Comparison of ENCODE assay signal across 13 cellular contexts in genomic region chr3:142886938-142887337, GRCh38. TPM values are rescaled to one million over a fixed set of nuclear protein-coding genes. Genes with fewer than 3 reads are reported as not detected.
DNase-seq lines count a peak whose midpoint lies in the region; ATAC-seq, FAIRE-seq and TF ChIP-seq lines count a peak whose summit lies in the region.
"Had no signal": no experiment of that assay in that cellular context is flagged by ENCODE, and none has a peak within 500 bp of the region (broad histone marks: within the 10 kb centered on the region; RNA-seq: fewer than 3 reads in every experiment).

No MANE protein-coding gene starts in this region.

- peaks cover 10% of the 10 kb centered on the region for H3K27me3 Mint-ChIP-seq in astrocyte (ENCODE audit: low read depth, unreplicated experiment)
- peaks cover 53% of the 10 kb centered on the region for H3K27me3 Mint-ChIP-seq in activated CD4-positive, alpha-beta T cell treated with anti-CD3 and anti-CD28 coated beads, Interleukin-2, amount 10 ng/mL, durations not matched to agents 24 days and 14 days

- H3K79me2 ChIP-seq in astrocyte (ENCODE audit: insufficient read depth, low read length), result no peaks in the 10 kb centered on the region

- no peak for ATAC-seq in GM19023 (IDR thresholded peaks at IDR 0.05; ENCODE audit: unreplicated experiment)
- ATAC-seq: CD8-positive, alpha-beta T cell; GM12878 had no signal

- H3K36me3 Mint-ChIP-seq in astrocyte (ENCODE audit: low read depth, unreplicated experiment), result no peaks in the 10 kb centered on the region
- no peaks in the 10 kb centered on the region for H3K36me3 Mint-ChIP-seq in activated CD4-positive, alpha-beta T cell treated with anti-CD3 and anti-CD28 coated beads, Interleukin-2, amount 10 ng/mL, durations not matched to agents 24 days and 14 days (ENCODE audit: low read depth)
- H3K36me3 Mint-ChIP-seq: CD8-positive, alpha-beta T cell had no signal

- intact Hi-C loops in activated CD4-positive, alpha-beta T cell treated with anti-CD3 and anti-CD28 coated beads, Interleukin-2, amount 10 ng/mL, durations not matched to agents 24 days and 14 days (cut with micrococcal nuclease), result no loop called here

- peak; percentile 89 for FAIRE-seq in astrocyte (lab: Jason Lieb, UNC)
- FAIRE-seq: colon, GM12878 had no signal

- H2AFZ ChIP-seq in astrocyte (ENCODE audit: low read depth, low read length), result no peak overlapping the region

- no peak overlapping the region for H3K4me3 ChIP-seq in astrocyte (ENCODE audit: insufficient read depth, low read depth, low read length)
- H3K4me3 ChIP-seq: GM12878, spleen had no signal

- H3K27ac Mint-ChIP-seq in astrocyte (ENCODE audit: unreplicated experiment), result peak overlapping the region; percentile 21
- no peak overlapping the region for H3K27ac Mint-ChIP-seq in activated CD4-positive, alpha-beta T cell treated with anti-CD3 and anti-CD28 coated beads, Interleukin-2, amount 10 ng/mL, durations not matched to agents 24 days and 14 days
- H3K27ac Mint-ChIP-seq: CD8-positive, alpha-beta T cell had no signal

- peaks cover 8% of the 10 kb centered on the region for H3K4me1 Mint-ChIP-seq in astrocyte (ENCODE audit: low read depth, unreplicated experiment)
- H3K4me1 Mint-ChIP-seq in activated CD4-positive, alpha-beta T cell treated with anti-CD3 and anti-CD28 coated beads, Interleukin-2, amount 10 ng/mL, durations not matched to agents 24 days and 14 days, result peaks cover 7% of the 10 kb centered on the region

- DNase-seq in AG08396 (ENCODE audit: low spot score) (peak; percentile 74), HS-27A (ENCODE audit: low read depth) (peak; percentile 30), astrocyte (ENCODE audit: low read depth) (peak; percentile 84), kidney tubule cell (ENCODE audit: low spot score) (peak; percentile 34), T-helper 1 cell (no peak)
- no peak for DNase-seq in activated CD4-positive, alpha-beta T cell treated with anti-CD3 and anti-CD28 coated beads, Interleukin-2, amount 10 ng/mL, durations not matched to agents 24 days and 14 days
- no peak for DNase-seq in stimulated activated CD4-positive, alpha-beta T cell treated with anti-CD3 and anti-CD28 coated beads, Interleukin-4, amount 100 ng/mL, for 1 hour
- DNase-seq: CD8-positive, alpha-beta T cell; NCI-H2029; spleen had no signal

- H3K27ac ChIP-seq in astrocyte (ENCODE audit: low read depth, low read length), result no peak overlapping the region

- no peak for TF ChIP-seq CTCF in astrocyte (IDR thresholded peaks at IDR 0.05; ENCODE audit: insufficient read depth, low read depth, low read length)

- peaks cover 19% of the 10 kb centered on the region for H3K4me1 ChIP-seq in astrocyte (ENCODE audit: insufficient read depth, low read length)

- peak overlapping the region; percentile 23 for H3K4me3 Mint-ChIP-seq in astrocyte (ENCODE audit: unreplicated experiment)
- no peak overlapping the region for H3K4me3 Mint-ChIP-seq in activated CD4-positive, alpha-beta T cell treated with anti-CD3 and anti-CD28 coated beads, Interleukin-2, amount 10 ng/mL, durations not matched to agents 24 days and 14 days
- H3K4me3 Mint-ChIP-seq: CD8-positive, alpha-beta T cell had no signal

- H3K36me3 ChIP-seq in astrocyte (ENCODE audit: insufficient read depth, low read length), result no peaks in the 10 kb centered on the region
- H3K36me3 ChIP-seq: spleen had no signal

- no peaks in the 10 kb centered on the region for H3K9me3 Mint-ChIP-seq in astrocyte (ENCODE audit: unreplicated experiment)
- H3K9me3 Mint-ChIP-seq in activated CD4-positive, alpha-beta T cell treated with anti-CD3 and anti-CD28 coated beads, Interleukin-2, amount 10 ng/mL, durations not matched to agents 24 days and 14 days, result no peaks in the 10 kb centered on the region
- H3K9me3 Mint-ChIP-seq: CD8-positive, alpha-beta T cell had no signal

- peaks cover 3% of the 10 kb centered on the region for H3K27me3 ChIP-seq in astrocyte (ENCODE audit: insufficient read depth, low read length)

- no peak overlapping the region for H3K9ac ChIP-seq in astrocyte (ENCODE audit: low read length)

- H3K4me2 ChIP-seq in astrocyte (ENCODE audit: low read length), result peak overlapping the region; percentile 56

- H4K20me1 ChIP-seq in astrocyte (ENCODE audit: insufficient read depth, low read length), result no peaks in the 10 kb centered on the region

- no peaks in the 10 kb centered on the region for H3K9me3 ChIP-seq in astrocyte (ENCODE audit: insufficient read depth, low read depth, low read length)
- H3K9me3 ChIP-seq: spleen had no signal

RNA-seq across cellular contexts. Expression of gene PCOLCE2, which starts 1.9 kb away (rescaled TPM):
- 4.5 and 5.4 TPM in 2 replicates for total RNA-seq in astrocyte
- total RNA-seq in activated CD4-positive, alpha-beta T cell treated with anti-CD3 and anti-CD28 coated beads, Interleukin-2, amount 10 ng/mL, durations not matched to agents 24 days and 14 days, result 0.28 and 0.33 TPM in 2 replicates
- total RNA-seq: CD8-positive, alpha-beta T cell had no signal

Comparison
In these comparisons a context has a peak if more than half of its experiments do, and no peak if none do; other contexts are left out.
1. DNase-seq: peak in AG08396 (single experiment), HS-27A (single experiment), astrocyte (single experiment) and kidney tubule cell (single experiment); none in T-helper 1 cell (0 of 5), activated CD4-positive, alpha-beta T cell treated with anti-CD3 and anti-CD28 coated beads, Interleukin-2, amount 10 ng/mL, durations not matched to agents 24 days and 14 days (single experiment) and stimulated activated CD4-positive, alpha-beta T cell treated with anti-CD3 and anti-CD28 coated beads, Interleukin-4, amount 100 ng/mL, for 1 hour (single experiment).